11 cellular contexts compared by ENCODE assay signal in genomic region chr3:10389995-10390394, GRCh38.
DNase-seq lines count a peak whose midpoint lies in the region; ATAC-seq and TF ChIP-seq lines count a peak whose summit lies in the region.
"Had no signal": no experiment of that assay in that cellular context is flagged by ENCODE, and none has a peak within 500 bp of the region (broad histone marks: within the 10 kb centered on the region; RNA-seq: fewer than 3 reads in every experiment).

No MANE protein-coding gene starts in this region.

- no peaks in the 10 kb centered on the region for H3K36me3 ChIP-seq in CD4-positive, alpha-beta memory T cell (ENCODE audit: insufficient read depth, low read length)
- H3K36me3 ChIP-seq in SU-DHL-6 (ENCODE audit: low read length) (no peaks in the 10 kb centered on the region), vagina (no peaks in the 10 kb centered on the region), endodermal cell (ENCODE audit: control insufficient read depth, insufficient read depth, low read length) (no peaks in the 10 kb centered on the region)

- H3F3A ChIP-seq in SU-DHL-6 (ENCODE audit: insufficient read depth), result peaks cover 6% of the 10 kb centered on the region; the same call in 1 of the 2 replicates

- peak overlapping the region in 2 of 8 donors; percentile 15 to 40 for H3K4me3 Mint-ChIP-seq in CD4-positive, alpha-beta memory T cell
- H3K4me3 Mint-ChIP-seq in endodermal cell, result no peak overlapping the region

- peak overlapping the region in 5 of 7 donors; percentile 24 to 61 (median 39) for H3K27ac Mint-ChIP-seq in CD4-positive, alpha-beta memory T cell
- no peak overlapping the region for H3K27ac Mint-ChIP-seq in endodermal cell

- no peak overlapping the region for H3K27ac ChIP-seq in CD4-positive, alpha-beta memory T cell (ENCODE audit: low read depth, low read length)
- H3K27ac ChIP-seq in SU-DHL-6 (ENCODE audit: low read depth, low read length) (peak overlapping the region; percentile 76), vagina (no peak overlapping the region), foreskin keratinocyte (no peak overlapping the region), endodermal cell (ENCODE audit: low read depth, low read length) (no peak overlapping the region)
- H3K27ac ChIP-seq: epithelial cell of prostate had no signal

- TF ChIP-seq CTCF in SU-DHL-6 (IDR thresholded peaks at IDR 0.05; ENCODE audit: insufficient read depth, low read length, poor library complexity, severe bottlenecking) (no peak), vagina (IDR thresholded peaks at IDR 0.05) (no peak), foreskin keratinocyte (conservative IDR thresholded peaks at IDR 0.05) (no peak), endodermal cell (conservative IDR thresholded peaks at IDR 0.05) (no peak)

- TF ChIP-seq POLR2A in erythroblast (IDR thresholded peaks at IDR 0.05; ENCODE audit: low read length) (no peak), vagina (IDR thresholded peaks at IDR 0.05) (no peak)

- 89 to 92% methylated on average over 2 of the region's 2 CpGs for WGBS in endodermal cell (ENCODE audit: insufficient coverage in 1 of 2, insufficient read length in 1 of 2), 2 experiments

- no peaks in the 10 kb centered on the region for H3K9me3 ChIP-seq in CD4-positive, alpha-beta memory T cell (ENCODE audit: control insufficient read depth in 1 of 2, low read length in 2 of 2)
- H3K9me3 ChIP-seq in SU-DHL-6 (ENCODE audit: insufficient read depth, low read length), result no peaks in the 10 kb centered on the region
- peaks cover 15% of the 10 kb centered on the region for H3K9me3 ChIP-seq in vagina
- peaks cover 5% of the 10 kb centered on the region for H3K9me3 ChIP-seq in endodermal cell (ENCODE audit: control insufficient read depth, low read length)

- CTCF ChIA-PET in CD4-positive, alpha-beta memory T cell (lab: Charles Lee; ENCODE audit: partially characterized antibody), result no interaction called here

- H3K9me3 Mint-ChIP-seq in CD4-positive, alpha-beta memory T cell, result no peaks in the 10 kb centered on the region
- H3K9me3 Mint-ChIP-seq in endodermal cell, result no peaks in the 10 kb centered on the region

- peak overlapping the region; percentile 36 for H3K9ac ChIP-seq in SU-DHL-6 (ENCODE audit: low read length)
- H3K9ac ChIP-seq in endodermal cell (ENCODE audit: extremely low read depth, low read length, poor library complexity, severe bottlenecking), result no peak overlapping the region

- no peaks in the 10 kb centered on the region for H3K27me3 ChIP-seq in CD4-positive, alpha-beta memory T cell (ENCODE audit: insufficient read depth, low read length)
- H3K27me3 ChIP-seq in SU-DHL-6 (ENCODE audit: low read length), result no peaks in the 10 kb centered on the region
- no peaks in the 10 kb centered on the region for H3K27me3 ChIP-seq in vagina
- H3K27me3 ChIP-seq in foreskin keratinocyte, result peaks cover 3% of the 10 kb centered on the region
- no peaks in the 10 kb centered on the region for H3K27me3 ChIP-seq in endodermal cell (ENCODE audit: control insufficient read depth, insufficient read depth, low read length, poor library complexity, severe bottlenecking)

- H3K27me3 Mint-ChIP-seq in CD4-positive, alpha-beta memory T cell, result no peaks in the 10 kb centered on the region
- peaks cover 3% of the 10 kb centered on the region for H3K27me3 Mint-ChIP-seq in endodermal cell (ENCODE audit: insufficient read depth)

- H3K9me2 ChIP-seq in SU-DHL-6 (replicated peaks; ENCODE audit: insufficient read depth, low read length), result no peaks in the 10 kb centered on the region

- no peaks in the 10 kb centered on the region for H3K79me2 ChIP-seq in SU-DHL-6 (ENCODE audit: insufficient read depth, low read length)

- ATAC-seq in GM19463 (IDR thresholded peaks at IDR 0.05; ENCODE audit: unreplicated experiment) (peak; percentile 85), HG03175 (IDR thresholded peaks at IDR 0.05; ENCODE audit: unreplicated experiment) (peak; percentile 84), foreskin keratinocyte (no peak)

- no peaks in the 10 kb centered on the region for H3K36me3 Mint-ChIP-seq in CD4-positive, alpha-beta memory T cell
- H3K36me3 Mint-ChIP-seq in endodermal cell (ENCODE audit: low read depth), result no peaks in the 10 kb centered on the region

- no peak overlapping the region for H3K4me3 ChIP-seq in CD4-positive, alpha-beta memory T cell (ENCODE audit: low read length in 2 of 2)
- no peak overlapping the region for H3K4me3 ChIP-seq in SU-DHL-6 (ENCODE audit: insufficient read depth, low read length, poor library complexity, severe bottlenecking)
- no peak overlapping the region for H3K4me3 ChIP-seq in vagina
- no peak overlapping the region for H3K4me3 ChIP-seq in endodermal cell (ENCODE audit: low read length)

- no peaks in the 10 kb centered on the region for H4K20me1 ChIP-seq in SU-DHL-6 (ENCODE audit: low read depth, low read length)

- no peak for DNase-seq in CD4-positive, alpha-beta memory T cell
- DNase-seq in erythroblast (lab: John Stamatoyannopoulos, UW), result no peak
- no peak for DNase-seq in vagina (ENCODE audit: extremely low spot score in 2 of 2)
- no peak for DNase-seq in foreskin keratinocyte
- no peak for DNase-seq in endodermal cell
- DNase-seq: mesendoderm; stimulated activated CD4-positive, alpha-beta T cell treated with anti-CD3 and anti-CD28 coated beads, Interleukin-4, amount 100 ng/mL, for 24 hours had no signal

- peak overlapping the region; percentile 57 for H2AFZ ChIP-seq in SU-DHL-6 (ENCODE audit: low read depth, low read length, severe bottlenecking)

- intact Hi-C loops in CD4-positive, alpha-beta memory T cell (cut with micrococcal nuclease), result no loop called here
- intact Hi-C loops in vagina (cut with DNase I), result no loop called here

- POLR2A ChIA-PET in CD4-positive, alpha-beta memory T cell (lab: Charles Lee; ENCODE audit: partially characterized antibody), result interaction anchor here (0.6 kb wide), 1 partner anchor 438 kb away, joined by 3 read pairs; the partner anchor contains the start of gene PRRT3

- peaks cover 19 to 59% (median 31%) of the 10 kb centered on the region in 4 donors for H3K4me1 Mint-ChIP-seq in CD4-positive, alpha-beta memory T cell
- peaks cover 40% of the 10 kb centered on the region for H3K4me1 Mint-ChIP-seq in endodermal cell

- peak overlapping the region; percentile 48 for H3K4me2 ChIP-seq in SU-DHL-6 (ENCODE audit: low read depth, low read length, poor library complexity, severe bottlenecking)

- H3K4me1 ChIP-seq in CD4-positive, alpha-beta memory T cell (ENCODE audit: insufficient read depth, low read length), result peaks cover 52% of the 10 kb centered on the region
- H3K4me1 ChIP-seq in vagina (no peaks in the 10 kb centered on the region), foreskin keratinocyte (no peaks in the 10 kb centered on the region), endodermal cell (ENCODE audit: control insufficient read depth, insufficient read depth, low read length) (no peaks in the 10 kb centered on the region)
